ENCODE assay signal across 22 cellular contexts in the genomic region with DNA sequence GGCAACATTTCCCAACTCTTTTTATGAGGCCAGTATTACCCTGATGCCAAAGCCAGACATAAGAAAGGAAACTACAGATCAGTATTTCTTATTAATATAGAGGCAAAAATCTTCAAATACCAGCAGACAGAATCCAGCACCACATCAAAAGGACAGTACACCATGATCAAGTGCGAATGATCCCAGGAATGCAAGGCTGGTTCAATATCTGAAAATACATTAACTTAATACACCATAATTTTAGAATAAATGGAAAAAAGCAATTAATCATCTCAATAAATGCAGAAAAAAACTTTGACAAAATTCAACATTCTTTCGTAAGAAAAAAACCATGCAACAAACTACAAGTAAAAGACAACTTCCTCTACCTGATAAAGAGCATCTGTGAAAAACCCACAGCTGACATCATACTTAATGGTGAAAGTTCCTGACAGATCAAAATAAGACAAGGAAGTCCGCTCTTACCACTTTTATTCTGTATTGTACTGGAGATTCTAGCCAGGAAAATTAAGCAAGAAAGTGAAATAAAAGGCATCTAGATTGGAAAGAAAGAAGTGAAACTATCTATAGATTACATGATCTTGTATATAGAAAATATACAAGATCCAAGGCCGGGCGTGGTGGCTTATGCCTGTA.
"Had no signal": no experiment of that assay in that cellular context is flagged by ENCODE, and none has a peak within 500 bp of the region (broad histone marks: within the 10 kb centered on the region; RNA-seq: fewer than 3 reads in every experiment).

No MANE protein-coding gene starts in this region.

- H3K4me1 ChIP-seq: tibial artery, vagina had no signal

- H3K36me3 ChIP-seq: tibial artery, vagina had no signal

- ATAC-seq: activated CD4-positive, CD25-positive, alpha-beta regulatory T cell treated with anti-CD3 and anti-CD28 coated beads, Interleukin-2, amount 50 U/mL, for 24 hours; activated T-cell treated with anti-CD3 and anti-CD28 coated beads, Interleukin-2, amount 50 U/mL, for 4 hours; left lobe of liver had no signal

- H3K9me3 ChIP-seq: vagina had no signal

- DNase-seq: activated CD4-positive, alpha-beta T cell treated with anti-CD3 and anti-CD28 coated beads, Interleukin-2, amount 50 U/mL, for 1 hour; activated CD8-positive, alpha-beta memory T cell treated with anti-CD3 and anti-CD28 coated beads, Interleukin-2, amount 50 U/mL, for 4 hours; activated naive CD4-positive, alpha-beta T cell treated with anti-CD3 and anti-CD28 coated beads for 36 hours; activated T-cell treated with anti-CD3 and anti-CD28 coated beads, Interleukin-2, amount 50 U/mL, for 4 hours; aorta; erythroblast; foreskin melanocyte; hypothalamus; midbrain; nephron progenitor cell; occipital lobe; retina; stimulated activated CD4-positive, alpha-beta T cell treated with anti-CD3 and anti-CD28 coated beads, Interleukin-12 subunit alpha, Interleukin-12 subunit beta, amount 100 ng/mL, for 4 hours; stimulated activated CD4-positive, alpha-beta T cell treated with anti-CD3 and anti-CD28 coated beads, Interleukin-1b, Interleukin-23, amount 100 ng/mL, for 48 hours; stimulated activated CD8-positive, alpha-beta memory T cell treated with anti-CD3 and anti-CD28 coated beads, Interleukin-4, amount 100 ng/mL, for 48 hours; stimulated activated naive CD4-positive, alpha-beta T cell; T1000; tibial artery had no signal

- H3K4me3 ChIP-seq: coronary artery, tibial artery, vagina had no signal

- H3K27ac ChIP-seq: coronary artery, tibial artery, vagina had no signal

- H3K27me3 ChIP-seq: tibial artery, vagina had no signal
